22 cellular contexts compared by ENCODE assay signal in the genomic region with DNA sequence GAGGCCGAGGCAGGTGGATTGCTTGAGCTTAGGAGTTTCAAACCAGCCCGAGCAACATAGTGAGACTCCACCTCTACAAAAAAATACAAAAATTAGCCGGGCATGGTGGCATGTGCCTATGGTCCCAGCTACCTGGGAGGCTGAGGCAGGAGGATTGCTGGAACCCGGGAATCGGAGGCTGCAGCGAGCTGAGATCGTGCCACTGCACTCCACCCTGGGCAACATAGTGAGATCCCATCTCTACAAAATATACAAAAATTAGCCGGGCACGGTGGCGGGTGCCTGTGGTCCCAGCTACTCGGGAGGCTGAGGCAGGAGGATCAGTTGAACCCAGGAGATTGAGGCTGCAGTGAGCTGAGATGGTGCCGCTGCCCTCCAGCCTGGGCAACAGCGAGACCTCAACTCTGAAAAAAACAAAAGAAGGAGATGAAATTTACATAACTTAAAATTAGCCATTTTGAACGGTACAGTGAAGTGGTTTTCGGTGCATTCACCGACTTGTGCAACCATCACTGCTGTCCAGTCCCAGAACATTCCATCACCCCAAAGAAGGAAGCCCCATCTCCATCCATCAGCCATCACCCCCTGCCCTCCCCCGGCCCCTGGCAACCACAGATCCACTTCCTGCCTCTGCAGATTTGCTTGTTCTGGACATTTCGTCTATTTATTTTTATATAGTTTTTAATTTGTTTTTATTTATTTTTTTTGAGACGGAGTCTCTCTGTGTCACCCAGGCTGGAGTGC. TPM values are rescaled to one million over a fixed set of nuclear protein-coding genes. Genes with fewer than 3 reads are reported as not detected.
"Had no signal": no experiment of that assay in that cellular context is flagged by ENCODE, and none has a peak within 500 bp of the region (broad histone marks: within the 10 kb centered on the region; RNA-seq: fewer than 3 reads in every experiment).

No MANE protein-coding gene starts in this region.

- H3K27ac ChIP-seq: ascending aorta, brain microvascular endothelial cell, esophagus muscularis mucosa, left ventricle myocardium inferior, tibial artery had no signal

- H3K4me1 Mint-ChIP-seq: activated naive CD4-positive, alpha-beta T cell treated with anti-CD3 and anti-CD28 coated beads, Interleukin-2, amount 50 U/mL, for 24 hours; natural killer cell had no signal

- H3K36me3 ChIP-seq: ascending aorta, brain microvascular endothelial cell, esophagus muscularis mucosa, left ventricle myocardium inferior, tibial artery had no signal

- H3K27ac Mint-ChIP-seq: activated naive CD4-positive, alpha-beta T cell treated with anti-CD3 and anti-CD28 coated beads, Interleukin-2, amount 50 U/mL, for 24 hours; mesothelial cell of epicardium; natural killer cell; stimulated activated naive CD8-positive, alpha-beta T cell treated with anti-CD3 and anti-CD28 coated beads, Interleukin-15, Interleukin-2, amounts not matched to agents 100 ng/mL and 50 ng/mL, for 24 hours had no signal

- H3K4me3 Mint-ChIP-seq: activated naive CD4-positive, alpha-beta T cell treated with anti-CD3 and anti-CD28 coated beads, Interleukin-2, amount 50 U/mL, for 24 hours; mesothelial cell of epicardium; natural killer cell; stimulated activated naive CD8-positive, alpha-beta T cell treated with anti-CD3 and anti-CD28 coated beads, Interleukin-15, Interleukin-2, amounts not matched to agents 100 ng/mL and 50 ng/mL, for 24 hours had no signal

- DNase-seq: activated gamma-delta T cell treated with Interleukin-2 at 50 U/mL for 16 hours; activated T-cell treated with anti-CD3 and anti-CD28 coated beads, Interleukin-2, amount 50 U/mL, for 1 hour; brain microvascular endothelial cell; caudate nucleus; glutamatergic neuron; hippocampal formation; left ventricle myocardium inferior; natural killer cell; retina; stimulated activated CD4-positive, alpha-beta T cell treated with anti-CD3 and anti-CD28 coated beads, Interleukin-12 subunit alpha, Interleukin-12 subunit beta, amount 100 ng/mL, for 4 hours; stimulated activated CD4-positive, alpha-beta T cell treated with anti-CD3 and anti-CD28 coated beads, Interleukin-4, amount 100 ng/mL, for 4 hours; tibial artery had no signal

- ATAC-seq: natural killer cell had no signal

- H3K36me3 Mint-ChIP-seq: activated naive CD4-positive, alpha-beta T cell treated with anti-CD3 and anti-CD28 coated beads, Interleukin-2, amount 50 U/mL, for 24 hours; mesothelial cell of epicardium; natural killer cell had no signal

- H3K9me3 Mint-ChIP-seq: activated naive CD4-positive, alpha-beta T cell treated with anti-CD3 and anti-CD28 coated beads, Interleukin-2, amount 50 U/mL, for 24 hours; mesothelial cell of epicardium; natural killer cell; stimulated activated naive CD8-positive, alpha-beta T cell treated with anti-CD3 and anti-CD28 coated beads, Interleukin-15, Interleukin-2, amounts not matched to agents 100 ng/mL and 50 ng/mL, for 24 hours had no signal

- H3K9me3 ChIP-seq: ascending aorta, esophagus muscularis mucosa, left ventricle myocardium inferior, tibial artery had no signal

- H3K4me3 ChIP-seq: ascending aorta, esophagus muscularis mucosa, left ventricle myocardium inferior, tibial artery had no signal

RNA-seq across cellular contexts. Expression of gene AZU1, which starts 1.6 kb away (rescaled TPM):
- total RNA-seq: ascending aorta, left ventricle myocardium inferior, lung microvascular endothelial cell, osteoblast, urinary bladder had no signal

RNA-seq across cellular contexts. Expression of gene PLPPR3, which starts 4.3 kb away (rescaled TPM):
- total RNA-seq: ascending aorta, esophagus muscularis mucosa, left ventricle myocardium inferior, natural killer cell, posterior vena cava had no signal

RNA-seq across cellular contexts. Expression of gene PRTN3, which starts 14.7 kb away (rescaled TPM):
- total RNA-seq: ascending aorta, left ventricle myocardium inferior, lung microvascular endothelial cell, mesothelial cell of epicardium, osteoblast had no signal

RNA-seq across cellular contexts. Expression of gene ELANE, which starts 26.0 kb away (rescaled TPM):
- total RNA-seq: ascending aorta, frontal cortex, lung microvascular endothelial cell, mesothelial cell of epicardium, urinary bladder had no signal
